In genomic region chr3:142963266-142964149, GRCh38 we compare ENCODE assay signal across 1 cellular context.
TF ChIP-seq lines count a peak whose summit lies in the region.

TSS of gene PAQR9 (minus strand) at chr3:142963674. CDS start at chr3:142963336, 338 bp downstream.

TF ChIP-seq in HepG2, 621 proteins besides CTCF, POLR2A, EP300 and RAD21 (continued from another document and continues in another):
- no peak; the same call in 1 of the 2 replicates for TF ChIP-seq ZNF446 (CRISPR knock-in tag; IDR thresholded peaks at IDR 0.05)
- no peak for TF ChIP-seq ATRX (CRISPR knock-in tag; IDR thresholded peaks at IDR 0.05; ENCODE audit: borderline replicate concordance)
- no peak for TF ChIP-seq ZBTB8A (CRISPR knock-in tag; IDR thresholded peaks at IDR 0.05; ENCODE audit: borderline replicate concordance, low read depth)
- TF ChIP-seq, protein P1, sequence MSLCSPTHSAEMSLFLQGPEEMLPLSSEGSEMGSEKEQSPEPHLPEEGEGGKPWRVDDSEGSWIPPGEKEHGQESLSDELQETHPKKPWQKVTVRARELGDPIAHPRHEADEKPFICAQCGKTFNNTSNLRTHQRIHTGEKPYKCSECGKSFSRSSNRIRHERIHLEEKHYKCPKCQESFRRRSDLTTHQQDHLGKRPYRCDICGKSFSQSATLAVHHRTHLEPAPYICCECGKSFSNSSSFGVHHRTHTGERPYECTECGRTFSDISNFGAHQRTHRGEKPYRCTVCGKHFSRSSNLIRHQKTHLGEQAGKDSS (CRISPR knock-in tag; IDR thresholded peaks at IDR 0.05; ENCODE audit: borderline replicate concordance, low read depth), result no peak
- 0 out of 2 replicates have a peak, but pooled peaks have one; percentile 82 for TF ChIP-seq ZNF557 (CRISPR knock-in tag; IDR thresholded peaks at IDR 0.05)
- TF ChIP-seq ZBTB42 (CRISPR knock-in tag; IDR thresholded peaks at IDR 0.05), result no peak
- no peak for TF ChIP-seq ZNF33B (CRISPR knock-in tag; IDR thresholded peaks at IDR 0.05)
- no peak for TF ChIP-seq NFKBIZ (CRISPR knock-in tag; IDR thresholded peaks at IDR 0.05)
- TF ChIP-seq, protein P2, sequence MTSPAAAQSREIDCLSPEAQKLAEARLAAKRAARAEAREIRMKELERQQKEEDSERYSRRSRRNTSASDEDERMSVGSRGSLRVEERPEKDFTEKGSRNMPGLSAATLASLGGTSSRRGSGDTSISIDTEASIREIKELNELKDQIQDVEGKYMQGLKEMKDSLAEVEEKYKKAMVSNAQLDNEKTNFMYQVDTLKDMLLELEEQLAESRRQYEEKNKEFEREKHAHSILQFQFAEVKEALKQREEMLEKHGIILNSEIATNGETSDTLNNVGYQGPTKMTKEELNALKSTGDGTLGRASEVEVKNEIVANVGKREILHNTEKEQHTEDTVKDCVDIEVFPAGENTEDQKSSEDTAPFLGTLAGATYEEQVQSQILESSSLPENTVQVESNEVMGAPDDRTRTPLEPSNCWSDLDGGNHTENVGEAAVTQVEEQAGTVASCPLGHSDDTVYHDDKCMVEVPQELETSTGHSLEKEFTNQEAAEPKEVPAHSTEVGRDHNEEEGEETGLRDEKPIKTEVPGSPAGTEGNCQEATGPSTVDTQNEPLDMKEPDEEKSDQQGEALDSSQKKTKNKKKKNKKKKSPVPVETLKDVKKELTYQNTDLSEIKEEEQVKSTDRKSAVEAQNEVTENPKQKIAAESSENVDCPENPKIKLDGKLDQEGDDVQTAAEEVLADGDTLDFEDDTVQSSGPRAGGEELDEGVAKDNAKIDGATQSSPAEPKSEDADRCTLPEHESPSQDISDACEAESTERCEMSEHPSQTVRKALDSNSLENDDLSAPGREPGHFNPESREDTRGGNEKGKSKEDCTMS (CRISPR knock-in tag; conservative IDR thresholded peaks at IDR 0.05), result no peak
- no peak for TF ChIP-seq FOXA3 (CRISPR knock-in tag; IDR thresholded peaks at IDR 0.05)
- TF ChIP-seq IKZF1 (IDR thresholded peaks at IDR 0.05), result no peak
- TF ChIP-seq PITX1 (CRISPR knock-in tag; IDR thresholded peaks at IDR 0.05), result no peak
- TF ChIP-seq NFATC3 (CRISPR knock-in tag; IDR thresholded peaks at IDR 0.05), result no peak
- TF ChIP-seq ZNF761 (CRISPR knock-in tag; conservative IDR thresholded peaks at IDR 0.05), result 0 out of 2 replicates have a peak, but pooled peaks have one; percentile 34
- no peak for TF ChIP-seq WIZ (CRISPR knock-in tag; IDR thresholded peaks at IDR 0.05)
- TF ChIP-seq TAF1 (CRISPR knock-in tag; IDR thresholded peaks at IDR 0.05), result peak; percentile 61
- TF ChIP-seq PPARG (CRISPR knock-in tag; conservative IDR thresholded peaks at IDR 0.05), result no peak
- TF ChIP-seq, protein P3, sequence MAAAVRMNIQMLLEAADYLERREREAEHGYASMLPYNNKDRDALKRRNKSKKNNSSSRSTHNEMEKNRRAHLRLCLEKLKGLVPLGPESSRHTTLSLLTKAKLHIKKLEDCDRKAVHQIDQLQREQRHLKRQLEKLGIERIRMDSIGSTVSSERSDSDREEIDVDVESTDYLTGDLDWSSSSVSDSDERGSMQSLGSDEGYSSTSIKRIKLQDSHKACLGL (CRISPR knock-in tag; IDR thresholded peaks at IDR 0.05), result peak; percentile 61
- no peak for TF ChIP-seq PREB (CRISPR knock-in tag; IDR thresholded peaks at IDR 0.05)
- TF ChIP-seq, protein P4, sequence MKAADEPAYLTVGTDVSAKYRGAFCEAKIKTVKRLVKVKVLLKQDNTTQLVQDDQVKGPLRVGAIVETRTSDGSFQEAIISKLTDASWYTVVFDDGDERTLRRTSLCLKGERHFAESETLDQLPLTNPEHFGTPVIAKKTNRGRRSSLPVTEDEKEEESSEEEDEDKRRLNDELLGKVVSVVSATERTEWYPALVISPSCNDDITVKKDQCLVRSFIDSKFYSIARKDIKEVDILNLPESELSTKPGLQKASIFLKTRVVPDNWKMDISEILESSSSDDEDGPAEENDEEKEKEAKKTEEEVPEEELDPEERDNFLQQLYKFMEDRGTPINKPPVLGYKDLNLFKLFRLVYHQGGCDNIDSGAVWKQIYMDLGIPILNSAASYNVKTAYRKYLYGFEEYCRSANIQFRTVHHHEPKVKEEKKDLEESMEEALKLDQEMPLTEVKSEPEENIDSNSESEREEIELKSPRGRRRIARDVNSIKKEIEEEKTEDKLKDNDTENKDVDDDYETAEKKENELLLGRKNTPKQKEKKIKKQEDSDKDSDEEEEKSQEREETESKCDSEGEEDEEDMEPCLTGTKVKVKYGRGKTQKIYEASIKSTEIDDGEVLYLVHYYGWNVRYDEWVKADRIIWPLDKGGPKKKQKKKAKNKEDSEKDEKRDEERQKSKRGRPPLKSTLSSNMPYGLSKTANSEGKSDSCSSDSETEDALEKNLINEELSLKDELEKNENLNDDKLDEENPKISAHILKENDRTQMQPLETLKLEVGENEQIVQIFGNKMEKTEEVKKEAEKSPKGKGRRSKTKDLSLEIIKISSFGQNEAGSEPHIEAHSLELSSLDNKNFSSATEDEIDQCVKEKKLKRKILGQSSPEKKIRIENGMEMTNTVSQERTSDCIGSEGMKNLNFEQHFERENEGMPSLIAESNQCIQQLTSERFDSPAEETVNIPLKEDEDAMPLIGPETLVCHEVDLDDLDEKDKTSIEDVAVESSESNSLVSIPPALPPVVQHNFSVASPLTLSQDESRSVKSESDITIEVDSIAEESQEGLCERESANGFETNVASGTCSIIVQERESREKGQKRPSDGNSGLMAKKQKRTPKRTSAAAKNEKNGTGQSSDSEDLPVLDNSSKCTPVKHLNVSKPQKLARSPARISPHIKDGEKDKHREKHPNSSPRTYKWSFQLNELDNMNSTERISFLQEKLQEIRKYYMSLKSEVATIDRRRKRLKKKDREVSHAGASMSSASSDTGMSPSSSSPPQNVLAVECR (CRISPR knock-in tag; IDR thresholded peaks at IDR 0.05; ENCODE audit: borderline replicate concordance), result no peak; the same call in 1 of the 2 replicates
- TF ChIP-seq MBNL3 (CRISPR knock-in tag; conservative IDR thresholded peaks at IDR 0.05), result no peak
- TF ChIP-seq TOE1 (CRISPR knock-in tag; IDR thresholded peaks at IDR 0.05), result no peak
- no peak; the same call in 1 of the 2 replicates for TF ChIP-seq ZNF784 (CRISPR knock-in tag; IDR thresholded peaks at IDR 0.05; ENCODE audit: borderline replicate concordance)
- TF ChIP-seq GTF3A (CRISPR knock-in tag; conservative IDR thresholded peaks at IDR 0.05), result no peak
- TF ChIP-seq MAFK (conservative IDR thresholded peaks at IDR 0.05 in 1 of 2, IDR thresholded peaks at IDR 0.05 in 1 of 2; ENCODE audit: low read length in 2 of 2), result no peak
- TF ChIP-seq ZNF34 (CRISPR knock-in tag; IDR thresholded peaks at IDR 0.05; ENCODE audit: borderline replicate concordance), result no peak
- no peak for TF ChIP-seq ZNF569 (CRISPR knock-in tag; IDR thresholded peaks at IDR 0.05; ENCODE audit: borderline replicate concordance)
- no peak for TF ChIP-seq TAF15 (IDR thresholded peaks at IDR 0.05; ENCODE audit: low read depth, low read length, poor library complexity, severe bottlenecking)
- TF ChIP-seq, protein P5, sequence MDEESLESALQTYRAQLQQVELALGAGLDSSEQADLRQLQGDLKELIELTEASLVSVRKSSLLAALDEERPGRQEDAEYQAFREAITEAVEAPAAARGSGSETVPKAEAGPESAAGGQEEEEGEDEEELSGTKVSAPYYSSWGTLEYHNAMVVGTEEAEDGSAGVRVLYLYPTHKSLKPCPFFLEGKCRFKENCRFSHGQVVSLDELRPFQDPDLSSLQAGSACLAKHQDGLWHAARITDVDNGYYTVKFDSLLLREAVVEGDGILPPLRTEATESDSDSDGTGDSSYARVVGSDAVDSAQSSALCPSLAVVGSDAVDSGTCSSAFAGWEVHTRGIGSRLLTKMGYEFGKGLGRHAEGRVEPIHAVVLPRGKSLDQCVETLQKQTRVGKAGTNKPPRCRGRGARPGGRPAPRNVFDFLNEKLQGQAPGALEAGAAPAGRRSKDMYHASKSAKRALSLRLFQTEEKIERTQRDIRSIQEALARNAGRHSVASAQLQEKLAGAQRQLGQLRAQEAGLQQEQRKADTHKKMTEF (CRISPR knock-in tag; IDR thresholded peaks at IDR 0.05), result peak; percentile 64; the same call in 1 of the 2 replicates
- TF ChIP-seq, protein P6, sequence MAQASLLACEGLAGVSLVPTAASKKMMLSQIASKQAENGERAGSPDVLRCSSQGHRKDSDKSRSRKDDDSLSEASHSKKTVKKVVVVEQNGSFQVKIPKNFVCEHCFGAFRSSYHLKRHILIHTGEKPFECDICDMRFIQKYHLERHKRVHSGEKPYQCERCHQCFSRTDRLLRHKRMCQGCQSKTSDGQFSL (CRISPR knock-in tag; IDR thresholded peaks at IDR 0.05), result peak; percentile 48; the same call in 1 of the 2 replicates
- TF ChIP-seq, protein P7, sequence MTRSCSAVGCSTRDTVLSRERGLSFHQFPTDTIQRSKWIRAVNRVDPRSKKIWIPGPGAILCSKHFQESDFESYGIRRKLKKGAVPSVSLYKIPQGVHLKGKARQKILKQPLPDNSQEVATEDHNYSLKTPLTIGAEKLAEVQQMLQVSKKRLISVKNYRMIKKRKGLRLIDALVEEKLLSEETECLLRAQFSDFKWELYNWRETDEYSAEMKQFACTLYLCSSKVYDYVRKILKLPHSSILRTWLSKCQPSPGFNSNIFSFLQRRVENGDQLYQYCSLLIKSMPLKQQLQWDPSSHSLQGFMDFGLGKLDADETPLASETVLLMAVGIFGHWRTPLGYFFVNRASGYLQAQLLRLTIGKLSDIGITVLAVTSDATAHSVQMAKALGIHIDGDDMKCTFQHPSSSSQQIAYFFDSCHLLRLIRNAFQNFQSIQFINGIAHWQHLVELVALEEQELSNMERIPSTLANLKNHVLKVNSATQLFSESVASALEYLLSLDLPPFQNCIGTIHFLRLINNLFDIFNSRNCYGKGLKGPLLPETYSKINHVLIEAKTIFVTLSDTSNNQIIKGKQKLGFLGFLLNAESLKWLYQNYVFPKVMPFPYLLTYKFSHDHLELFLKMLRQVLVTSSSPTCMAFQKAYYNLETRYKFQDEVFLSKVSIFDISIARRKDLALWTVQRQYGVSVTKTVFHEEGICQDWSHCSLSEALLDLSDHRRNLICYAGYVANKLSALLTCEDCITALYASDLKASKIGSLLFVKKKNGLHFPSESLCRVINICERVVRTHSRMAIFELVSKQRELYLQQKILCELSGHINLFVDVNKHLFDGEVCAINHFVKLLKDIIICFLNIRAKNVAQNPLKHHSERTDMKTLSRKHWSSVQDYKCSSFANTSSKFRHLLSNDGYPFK (CRISPR knock-in tag; IDR thresholded peaks at IDR 0.05; ENCODE audit: borderline replicate concordance), result no peak
- peak; percentile 66 for TF ChIP-seq ZNF687 (CRISPR knock-in tag; IDR thresholded peaks at IDR 0.05)
- TF ChIP-seq, protein P8, sequence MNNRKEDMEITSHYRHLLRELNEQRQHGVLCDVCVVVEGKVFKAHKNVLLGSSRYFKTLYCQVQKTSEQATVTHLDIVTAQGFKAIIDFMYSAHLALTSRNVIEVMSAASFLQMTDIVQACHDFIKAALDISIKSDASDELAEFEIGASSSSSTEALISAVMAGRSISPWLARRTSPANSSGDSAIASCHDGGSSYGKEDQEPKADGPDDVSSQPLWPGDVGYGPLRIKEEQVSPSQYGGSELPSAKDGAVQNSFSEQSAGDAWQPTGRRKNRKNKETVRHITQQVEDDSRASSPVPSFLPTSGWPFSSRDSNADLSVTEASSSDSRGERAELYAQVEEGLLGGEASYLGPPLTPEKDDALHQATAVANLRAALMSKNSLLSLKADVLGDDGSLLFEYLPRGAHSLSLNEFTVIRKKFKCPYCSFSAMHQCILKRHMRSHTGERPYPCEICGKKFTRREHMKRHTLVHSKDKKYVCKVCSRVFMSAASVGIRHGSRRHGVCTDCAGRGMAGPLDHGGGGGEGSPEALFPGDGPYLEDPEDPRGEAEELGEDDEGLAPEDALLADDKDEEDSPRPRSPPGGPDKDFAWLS (CRISPR knock-in tag; IDR thresholded peaks at IDR 0.05; ENCODE audit: borderline replicate concordance), result no peak
- 0 out of 2 replicates have a peak, but pooled peaks have one; percentile 50 for TF ChIP-seq CBFB (CRISPR knock-in tag; IDR thresholded peaks at IDR 0.05)
- no peak; the same call in 1 of the 2 replicates for TF ChIP-seq PAX8 (CRISPR knock-in tag; IDR thresholded peaks at IDR 0.05; ENCODE audit: borderline replicate concordance)
- peak; percentile 80; the same call in 1 of the 2 replicates for TF ChIP-seq ZFP82 (CRISPR knock-in tag; IDR thresholded peaks at IDR 0.05; ENCODE audit: borderline replicate concordance)
- TF ChIP-seq KMT2A (CRISPR knock-in tag; IDR thresholded peaks at IDR 0.05), result peak; percentile 77; the same call in 1 of the 2 replicates
- TF ChIP-seq NCOA5 (CRISPR knock-in tag; IDR thresholded peaks at IDR 0.05), result no peak
- no peak for TF ChIP-seq ZNF256 (CRISPR knock-in tag; conservative IDR thresholded peaks at IDR 0.05)
- TF ChIP-seq KDM5A (IDR thresholded peaks at IDR 0.05; ENCODE audit: borderline replicate concordance, low read length), result no peak
